ENCODE assay signal across 25 cellular contexts in genomic region chr6:170407200-170407599, GRCh38.
DNase-seq lines count a peak whose midpoint lies in the region; ATAC-seq and TF ChIP-seq lines count a peak whose summit lies in the region.
"Had no signal": no experiment of that assay in that cellular context is flagged by ENCODE, and none has a peak within 500 bp of the region (broad histone marks: within the 10 kb centered on the region; RNA-seq: fewer than 3 reads in every experiment).

No MANE protein-coding gene starts in this region.

- no peak overlapping the region for H3K4me2 ChIP-seq in IMR-90 (ENCODE audit: low read depth, low read length)
- H3K4me2 ChIP-seq: A549, KMS-11 had no signal

- peak overlapping the region; percentile 39 for H3K4ac ChIP-seq in IMR-90 (ENCODE audit: low read depth, low read length)

- no peak for TF ChIP-seq RAD21 in IMR-90 (IDR thresholded peaks at IDR 0.05; ENCODE audit: low read length)

- ATAC-seq in IMR-90 (ENCODE audit: low read depth) (no peak), psoas muscle (peak in 3 of 4 donors; percentile 34 to 42 (median 40))
- ATAC-seq in activated T-helper 17 cell treated with anti-CD3 and anti-CD28 coated beads, Interleukin-2, amount 50 U/mL, for 72 hours (replicated peaks), result no peak
- ATAC-seq: A549; CD8-positive, alpha-beta T cell; GM12878 had no signal

- peak overlapping the region; percentile 39; the same call in 1 of the 2 replicates for H2BK120ac ChIP-seq in IMR-90 (ENCODE audit: low read depth, low read length)

- in situ Hi-C loops in IMR-90 (cut with MboI; ENCODE audit: low sequenced_read_pairs), result no loop called here

- peaks cover 11% of the 10 kb centered on the region for H3K9me3 Mint-ChIP-seq in activated T-helper 17 cell treated with anti-CD3 and anti-CD28 coated beads, Interleukin-2, amount 50 U/mL, for 72 hours
- H3K9me3 Mint-ChIP-seq: H9 had no signal

- peak overlapping the region; percentile 17 for H2AFZ ChIP-seq in IMR-90 (replicated peaks; ENCODE audit: low read length, poor library complexity)
- H2AFZ ChIP-seq: GM23248 had no signal

- H3K4me3 ChIP-seq in IMR-90 (ENCODE audit: insufficient read depth, low read depth, low read length) (no peak overlapping the region), SJSA1 (no peak overlapping the region), psoas muscle (no peak overlapping the region)
- H3K4me3 ChIP-seq: A549, GM12878, GM23248, SK-N-MC had no signal

- no peak overlapping the region for H2AK9ac ChIP-seq in IMR-90 (replicated peaks; ENCODE audit: low read depth, low read length, poor library complexity)

- H3K9me1 ChIP-seq in IMR-90 (ENCODE audit: insufficient read depth, low read length), result peaks cover 14% of the 10 kb centered on the region

- TF ChIP-seq POLR2A in IMR-90 (IDR thresholded peaks at IDR 0.05; ENCODE audit: low read depth, low read length), result no peak

- no peak overlapping the region for H3K27ac Mint-ChIP-seq in activated T-helper 17 cell treated with anti-CD3 and anti-CD28 coated beads, Interleukin-2, amount 50 U/mL, for 72 hours
- H3K27ac Mint-ChIP-seq: B cell had no signal

- H3K18ac ChIP-seq in IMR-90 (ENCODE audit: low read depth, low read length), result no peak overlapping the region

- H3K4me3 Mint-ChIP-seq in activated T-helper 17 cell treated with anti-CD3 and anti-CD28 coated beads, Interleukin-2, amount 50 U/mL, for 72 hours, result no peak overlapping the region
- H3K4me3 Mint-ChIP-seq: B cell; CD8-positive, alpha-beta T cell; H9 had no signal

- H3K9me3 ChIP-seq in IMR-90 (ENCODE audit: control insufficient read depth, insufficient read depth, low read length) (no peaks in the 10 kb centered on the region; the same call in 1 of the 2 replicates), SJSA1 (replicated peaks) (no peaks in the 10 kb centered on the region), psoas muscle (no peaks in the 10 kb centered on the region)
- H3K9me3 ChIP-seq: A549, Caco-2 had no signal

- peaks cover 26% of the 10 kb centered on the region for H3K4me1 ChIP-seq in IMR-90 (ENCODE audit: control insufficient read depth, insufficient read depth, low read length)
- peaks cover 49% of the 10 kb centered on the region for H3K4me1 ChIP-seq in SJSA1 (replicated peaks)
- H3K4me1 ChIP-seq in psoas muscle, result no peaks in the 10 kb centered on the region
- H3K4me1 ChIP-seq: A549, Caco-2 had no signal

- 0 out of 2 replicates have a peak overlapping the region, but pooled peaks have one; percentile 30 for H3K14ac ChIP-seq in IMR-90 (replicated peaks; ENCODE audit: low read depth, low read length)

- dilution Hi-C loops in IMR-90 (cut with HindIII; ENCODE audit: low sequenced_read_pairs, unreplicated experiment), result no loop called here

- no peaks in the 10 kb centered on the region for H4K20me1 ChIP-seq in IMR-90 (ENCODE audit: insufficient read depth, low read length)

- H4K8ac ChIP-seq in IMR-90 (ENCODE audit: low read depth in 2 of 2, low read length in 2 of 2), result peak overlapping the region in 1 of 2 experiments; percentile 4; a peak in 1 of 4 replicates

- POLR2A ChIA-PET in IMR-90 (lab: Charles Lee; ENCODE audit: unreplicated experiment), result no interaction called here

- H4K5ac ChIP-seq in IMR-90 (ENCODE audit: low read depth, low read length), result no peak overlapping the region

- peaks cover 52% of the 10 kb centered on the region for H3K36me3 Mint-ChIP-seq in activated T-helper 17 cell treated with anti-CD3 and anti-CD28 coated beads, Interleukin-2, amount 50 U/mL, for 72 hours (ENCODE audit: low read depth)

- intact Hi-C loops in IMR-90 (cut with micrococcal nuclease) (no loop called here), psoas muscle (cut with DNase I) (no loop called here)

- H3K27ac ChIP-seq in IMR-90 (ENCODE audit: insufficient read depth, low read length) (no peak overlapping the region), SJSA1 (peak overlapping the region; percentile 94; the same call in 1 of the 2 replicates), epithelial cell of prostate (peak overlapping the region; percentile 96), psoas muscle (no peak overlapping the region)
- H3K27ac ChIP-seq: A549, C4-2B, KMS-11, SK-N-MC had no signal

- no peak overlapping the region for H3K56ac ChIP-seq in IMR-90 (ENCODE audit: extremely low read depth, insufficient read depth, low read length)

- TF ChIP-seq CTCF in IMR-90 (conservative IDR thresholded peaks at IDR 0.05; ENCODE audit: low read depth, low read length) (no peak), psoas muscle (IDR thresholded peaks at IDR 0.05) (no peak)

- no peaks in the 10 kb centered on the region for H3K4me1 Mint-ChIP-seq in activated T-helper 17 cell treated with anti-CD3 and anti-CD28 coated beads, Interleukin-2, amount 50 U/mL, for 72 hours
- H3K4me1 Mint-ChIP-seq: B cell had no signal

- no peaks in the 10 kb centered on the region for H3K27me3 Mint-ChIP-seq in activated T-helper 17 cell treated with anti-CD3 and anti-CD28 coated beads, Interleukin-2, amount 50 U/mL, for 72 hours
- H3K27me3 Mint-ChIP-seq: B cell had no signal

- 95% methylated on average over 11 of the region's 13 CpGs; no CpG with 5 or more reads in 1 of the 2 experiments for WGBS in IMR-90 (ENCODE audit: extremely low coverage in 2 of 2, insufficient read length in 1 of 2), 2 experiments
- WGBS in psoas muscle, 3 donors, result 66 to 80% (median 66%) methylated on average over 13 of the region's 13 CpGs

- peaks cover 0 to 11% of the 10 kb centered on the region in 2 experiments; a peak in 1 of 4 replicates for H3K79me1 ChIP-seq in IMR-90 (ENCODE audit: low read depth in 1 of 2, low read length in 2 of 2)

- H3K36me3 ChIP-seq in IMR-90 (ENCODE audit: control insufficient read depth, insufficient read depth, low read length), result peaks cover 15% of the 10 kb centered on the region
- peaks cover 37% of the 10 kb centered on the region for H3K36me3 ChIP-seq in SJSA1
- peaks cover 0 to 33% of the 10 kb centered on the region in 2 donors for H3K36me3 ChIP-seq in psoas muscle (ENCODE audit: insufficient read depth in 1 of 2, low read depth in 1 of 2)

- no peak for DNase-seq in IMR-90
- DNase-seq in SJSA1 (ENCODE audit: low read depth in 1 of 2, low spot score in 2 of 2), result no peak
- no peak for DNase-seq in epithelial cell of prostate (ENCODE audit: low read depth, low spot score)
- DNase-seq in psoas muscle, result no peak
- no peak for DNase-seq in activated gamma-delta T cell (lab: John Stamatoyannopoulos, UW)
- no peak for DNase-seq in AG20443 (ENCODE audit: low spot score)
- DNase-seq: Caco-2; CD8-positive, alpha-beta T cell; GM23248; H9; NCI-H1048; NCI-H1417; NCI-H1694; NCI-H2029 treated with DMSO at 0.1 percent for 48 hours; NCI-H446 treated with DMSO at 0.1 percent for 48 hours; NCI-H526; RPMI8226; SHP77 treated with DMSO at 0.1 percent for 48 hours had no signal

- no TSS peak for BruUV-seq in IMR-90 (replicated peaks; lab: Mats Ljungman, UMichigan)

- H4K91ac ChIP-seq in IMR-90 (ENCODE audit: insufficient read depth, low read depth, low read length), result peak overlapping the region; percentile 38; the same call in 1 of the 2 replicates

- no peak overlapping the region for H3K23ac ChIP-seq in IMR-90 (ENCODE audit: low read depth, low read length)

- no peaks in the 10 kb centered on the region for H3K27me3 ChIP-seq in IMR-90 (ENCODE audit: control insufficient read depth, insufficient read depth, low read length)
- H3K27me3 ChIP-seq in SJSA1 (replicated peaks), result no peaks in the 10 kb centered on the region
- no peaks in the 10 kb centered on the region for H3K27me3 ChIP-seq in psoas muscle (ENCODE audit: insufficient read depth in 3 of 3, low read length in 2 of 3)

- H3K9ac ChIP-seq in IMR-90 (ENCODE audit: low read depth, low read length), result no peak overlapping the region
- H3K9ac ChIP-seq: GM23248, KMS-11 had no signal

- H2BK20ac ChIP-seq in IMR-90 (ENCODE audit: low read depth, low read length), result no peak overlapping the region

- no peak overlapping the region for H2BK15ac ChIP-seq in IMR-90 (ENCODE audit: low read depth, low read length)

- CTCF ChIA-PET in IMR-90 (lab: Yijun Ruan, JAX), result no interaction called here

- peak overlapping the region; percentile 61 for H2AK5ac ChIP-seq in IMR-90 (ENCODE audit: low read depth, low read length)

- H2BK5ac ChIP-seq in IMR-90 (ENCODE audit: low read depth, low read length, poor library complexity, severe bottlenecking), result peak overlapping the region; percentile 35

TF ChIP-seq in IMR-90, 13 proteins besides CTCF, POLR2A, EP300 and RAD21:
- TF ChIP-seq CHD1 (IDR thresholded peaks at IDR 0.05; ENCODE audit: low read depth, low read length) (no peak), USF2 (IDR thresholded peaks at IDR 0.05; ENCODE audit: low read depth, low read length) (no peak), MAFK (IDR thresholded peaks at IDR 0.05; ENCODE audit: low read depth, low read length) (no peak), MAZ (IDR thresholded peaks at IDR 0.05; ENCODE audit: borderline replicate concordance, low read depth, low read length) (no peak), CEBPB (IDR thresholded peaks at IDR 0.05; ENCODE audit: low read depth, low read length) (no peak), RFX5 (IDR thresholded peaks at IDR 0.05; ENCODE audit: low read depth, low read length) (no peak), FOS (IDR thresholded peaks at IDR 0.05; ENCODE audit: low read depth, low read length) (no peak), NFE2L2 (IDR thresholded peaks at IDR 0.05; ENCODE audit: low read depth, low read length) (no peak), BHLHE40 (IDR thresholded peaks at IDR 0.05; ENCODE audit: low read depth, low read length) (no peak), ELK1 (IDR thresholded peaks at IDR 0.05; ENCODE audit: borderline replicate concordance, low read depth, low read length) (no peak), RCOR1 (IDR thresholded peaks at IDR 0.05; ENCODE audit: insufficient replicate concordance, low read length) (no peak), SMC3 (IDR thresholded peaks at IDR 0.05; ENCODE audit: low read depth, low read length) (no peak), MXI1 (IDR thresholded peaks at IDR 0.05; ENCODE audit: borderline replicate concordance, low read depth, low read length) (no peak)

Comparison
In these comparisons a context has a peak if more than half of its experiments do, and no peak if none do; other contexts are left out.
1. ATAC-seq: peak in psoas muscle (3 of 4); none in IMR-90 (single experiment) and activated T-helper 17 cell treated with anti-CD3 and anti-CD28 coated beads, Interleukin-2, amount 50 U/mL, for 72 hours (single experiment).
2. H3K27ac ChIP-seq: peak in SJSA1 (single experiment) and epithelial cell of prostate (single experiment); none in IMR-90 (single experiment) and psoas muscle (single experiment).